Comparison of ENCODE assay signal across 11 cellular contexts in the genomic region with DNA sequence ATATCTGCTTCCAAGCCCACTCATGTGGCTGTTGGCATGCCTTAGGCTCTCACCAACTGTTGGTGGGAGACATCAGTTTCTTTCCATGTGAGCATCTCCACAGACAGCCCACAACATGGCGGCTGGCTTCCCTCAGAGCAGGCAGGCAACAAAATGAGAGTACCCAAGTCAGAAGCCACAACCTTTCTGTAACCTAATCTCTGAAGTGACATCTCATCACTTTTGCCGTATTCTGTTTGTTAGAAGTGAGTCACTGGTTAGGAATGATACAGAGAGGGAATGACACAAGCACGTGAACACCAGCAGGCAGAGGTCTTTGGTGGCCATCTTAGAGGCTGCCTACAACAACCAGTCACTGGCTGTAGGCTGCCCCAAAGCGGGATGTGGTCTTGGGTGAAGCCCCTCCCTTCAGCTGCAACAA.
DNase-seq lines count a peak whose midpoint lies in the region; ATAC-seq and TF ChIP-seq lines count a peak whose summit lies in the region.
"Had no signal": no experiment of that assay in that cellular context is flagged by ENCODE, and none has a peak within 500 bp of the region (broad histone marks: within the 10 kb centered on the region; RNA-seq: fewer than 3 reads in every experiment).

No MANE protein-coding gene starts in this region.

- H3K4me1 ChIP-seq in fibroblast of lung (ENCODE audit: control insufficient read depth, extremely low read depth, insufficient read depth, low read length) = no peaks in the 10 kb centered on the region
- H3K4me1 ChIP-seq: BLaER1 had no signal

- no peak overlapping the region for H3K9ac ChIP-seq in fibroblast of lung (ENCODE audit: insufficient read depth, low read length)
- H3K9ac ChIP-seq: BLaER1 had no signal

- no peaks in the 10 kb centered on the region for H3K27me3 ChIP-seq in fibroblast of lung (ENCODE audit: control insufficient read depth, insufficient read depth, low read length)
- H3K27me3 ChIP-seq: BLaER1, cardiac muscle cell had no signal

- no peak overlapping the region for H3K4me3 ChIP-seq in fibroblast of lung (replicated peaks in 1 of 4; ENCODE audit: control extremely low read depth in 1 of 4, insufficient read depth in 1 of 4, low read depth in 3 of 4, low read length in 4 of 4)
- H3K4me3 ChIP-seq: BLaER1, cardiac muscle cell had no signal

- H3K4me2 ChIP-seq in fibroblast of lung (ENCODE audit: extremely low read depth, insufficient read depth, low read length) = no peak overlapping the region
- H3K4me2 ChIP-seq: BLaER1 had no signal

- no peaks in the 10 kb centered on the region for H3K79me2 ChIP-seq in fibroblast of lung (ENCODE audit: control insufficient read depth, insufficient read depth, low read length)

- no peaks in the 10 kb centered on the region for H3K36me3 ChIP-seq in fibroblast of lung (ENCODE audit: control insufficient read depth, insufficient read depth, low read length)

- peak overlapping the region; percentile 5 for H2AFZ ChIP-seq in fibroblast of lung (ENCODE audit: low read length)

- DNase-seq in activated T-cell treated with anti-CD3 and anti-CD28 coated beads for 48 hours (ENCODE audit: low read depth) (peak; percentile 40), activated T-cell treated with anti-CD3 and anti-CD28 coated beads for 4 hours (no peak), SW480 (ENCODE audit: low spot score) (peak; percentile 45), fibroblast of lung (ENCODE audit: low read depth in 2 of 2) (peak; percentile 51 to 58), germinal center (ENCODE audit: low spot score) (no peak)
- peak; percentile 3 for DNase-seq in stimulated activated CD8-positive, alpha-beta memory T cell treated with anti-CD3 and anti-CD28 coated beads, Interleukin-4, amount 100 ng/mL, for 24 hours (ENCODE audit: low read depth)
- DNase-seq: NCI-H2081 had no signal

- no peaks in the 10 kb centered on the region for H3K9me3 ChIP-seq in fibroblast of lung (ENCODE audit: control insufficient read depth, insufficient read depth, low read depth, low read length)
- H3K9me3 ChIP-seq: BLaER1 had no signal

- no peaks in the 10 kb centered on the region for H4K20me1 ChIP-seq in fibroblast of lung (ENCODE audit: control insufficient read depth, extremely low read depth, insufficient read depth, low read length)
- H4K20me1 ChIP-seq: BLaER1 had no signal

- H3K27ac ChIP-seq in fibroblast of lung (ENCODE audit: insufficient read depth, low read length) = no peak overlapping the region
- H3K27ac ChIP-seq: BLaER1, cardiac muscle cell had no signal

- TF ChIP-seq CTCF in fibroblast of lung (conservative IDR thresholded peaks at IDR 0.05 in 1 of 2, IDR thresholded peaks at IDR 0.05 in 1 of 2; ENCODE audit: low read depth in 1 of 2, low read length in 2 of 2) = no peak

- ATAC-seq in HG02870 (IDR thresholded peaks at IDR 0.05; ENCODE audit: unreplicated experiment) = no peak
- no peak for ATAC-seq in HG03045 (IDR thresholded peaks at IDR 0.05; ENCODE audit: unreplicated experiment)

Comparison
In these comparisons a context has a peak if more than half of its experiments do, and no peak if none do; other contexts are left out.
1. DNase-seq: peak in activated T-cell treated with anti-CD3 and anti-CD28 coated beads for 48 hours (single experiment), SW480 (single experiment), fibroblast of lung (2 of 2) and stimulated activated CD8-positive, alpha-beta memory T cell treated with anti-CD3 and anti-CD28 coated beads, Interleukin-4, amount 100 ng/mL, for 24 hours (single experiment); none in activated T-cell treated with anti-CD3 and anti-CD28 coated beads for 4 hours (single experiment) and germinal center (single experiment).